ENCODE assay signal across 8 cellular contexts in the genomic region with DNA sequence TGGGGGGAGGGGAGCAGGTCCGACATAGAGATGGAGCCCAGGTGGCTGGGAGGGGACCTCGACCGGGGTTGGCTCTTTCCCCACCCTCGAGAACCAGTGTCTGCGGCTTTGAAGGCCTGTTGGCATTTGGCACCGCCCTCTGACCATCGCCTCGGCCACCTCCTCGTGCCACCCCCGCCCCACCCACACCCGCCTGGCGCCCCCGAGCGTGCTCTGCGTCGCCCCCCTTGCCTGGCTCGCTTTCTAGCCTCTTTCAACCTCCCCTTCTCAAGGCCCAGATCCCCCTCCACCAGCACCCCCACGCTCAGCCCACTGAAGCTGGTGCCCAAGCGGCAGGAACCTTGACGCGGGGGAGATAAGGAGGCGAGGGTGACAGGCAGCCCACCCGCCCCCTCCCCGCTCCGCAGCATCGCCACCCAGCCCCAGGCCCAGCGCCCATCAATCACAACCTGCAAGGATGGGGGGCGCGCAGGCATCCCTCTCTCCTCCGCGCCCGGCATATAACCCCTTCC. TPM values are rescaled to one million over a fixed set of nuclear protein-coding genes. Genes with fewer than 3 reads are reported as not detected.
DNase-seq lines count a peak whose midpoint lies in the region; ATAC-seq lines count a peak whose summit lies in the region.

No MANE protein-coding gene starts in this region.

- H3K27me3 Mint-ChIP-seq in CD8-positive, alpha-beta memory T cell, result peaks cover 0 to 3% of the 10 kb centered on the region in 2 donors
- no peaks in the 10 kb centered on the region for H3K27me3 Mint-ChIP-seq in activated naive CD8-positive, alpha-beta T cell
- H3K27me3 Mint-ChIP-seq in stimulated activated naive CD8-positive, alpha-beta T cell treated with anti-CD3 and anti-CD28 coated beads, Interleukin-15, amount 100 ng/mL, for 72 hours, result no peaks in the 10 kb centered on the region

- no peaks in the 10 kb centered on the region for H3K9me3 ChIP-seq in CD8-positive, alpha-beta memory T cell (ENCODE audit: low read length)
- no peaks in the 10 kb centered on the region for H3K9me3 ChIP-seq in iPS-15b (ENCODE audit: control insufficient read depth, insufficient read depth, low read length)

- H3K4me3 Mint-ChIP-seq in CD8-positive, alpha-beta memory T cell, result peak overlapping the region; percentile 82 to 96 (median 90)
- H3K4me3 Mint-ChIP-seq in activated naive CD8-positive, alpha-beta T cell, result peak overlapping the region; percentile 78
- peak overlapping the region; percentile 85 to 86 for H3K4me3 Mint-ChIP-seq in stimulated activated naive CD8-positive, alpha-beta T cell treated with anti-CD3 and anti-CD28 coated beads, Interleukin-15, amount 100 ng/mL, for 72 hours

- H3K27me3 ChIP-seq in CD8-positive, alpha-beta memory T cell (ENCODE audit: insufficient read depth, low read length, poor library complexity, severe bottlenecking), result no peaks in the 10 kb centered on the region
- no peaks in the 10 kb centered on the region for H3K27me3 ChIP-seq in iPS-15b (ENCODE audit: control insufficient read depth, insufficient read depth, low read length)

- peaks cover 5% of the 10 kb centered on the region for H3K36me3 ChIP-seq in CD8-positive, alpha-beta memory T cell (ENCODE audit: insufficient read depth, low read length)
- peaks cover 23% of the 10 kb centered on the region for H3K36me3 ChIP-seq in iPS-15b (ENCODE audit: control insufficient read depth, insufficient read depth, low read length)

- peak overlapping the region in 6 of 8 donors; percentile 42 to 94 (median 70) for H3K27ac Mint-ChIP-seq in CD8-positive, alpha-beta memory T cell
- no peak overlapping the region for H3K27ac Mint-ChIP-seq in activated naive CD8-positive, alpha-beta T cell
- H3K27ac Mint-ChIP-seq in stimulated activated naive CD8-positive, alpha-beta T cell treated with anti-CD3 and anti-CD28 coated beads, Interleukin-15, amount 100 ng/mL, for 72 hours, result peak overlapping the region; percentile 9 to 20

- peak overlapping the region; percentile 65 for H3K9ac ChIP-seq in iPS-15b (ENCODE audit: low read depth, low read length)

- CTCF ChIA-PET in CD8-positive, alpha-beta memory T cell (lab: Charles Lee), result interaction anchor here (1.5 to 3.2 kb wide), 2 partner anchors 12 to 32 kb away, joined by 5 to 11 read pairs; no protein-coding TSS in a partner anchor

- peaks cover 45 to 79% (median 58%) of the 10 kb centered on the region in 3 donors for H3K4me1 Mint-ChIP-seq in CD8-positive, alpha-beta memory T cell
- peaks cover 40% of the 10 kb centered on the region for H3K4me1 Mint-ChIP-seq in activated naive CD8-positive, alpha-beta T cell (ENCODE audit: low read depth)
- peaks cover 71% of the 10 kb centered on the region for H3K4me1 Mint-ChIP-seq in stimulated activated naive CD8-positive, alpha-beta T cell treated with anti-CD3 and anti-CD28 coated beads, Interleukin-15, amount 100 ng/mL, for 72 hours

- H3K4me1 ChIP-seq in CD8-positive, alpha-beta memory T cell (ENCODE audit: insufficient read depth, low read length), result peaks cover 45% of the 10 kb centered on the region
- H3K4me1 ChIP-seq in iPS-15b (ENCODE audit: control insufficient read depth, insufficient read depth, low read length), result peaks cover 17% of the 10 kb centered on the region

- POLR2A ChIA-PET in CD8-positive, alpha-beta memory T cell (lab: Charles Lee), result interaction anchor here (1.4 kb wide), 1 partner anchor 48 kb away, joined by 5 read pairs; no protein-coding TSS in a partner anchor

- peak overlapping the region; percentile 52 for H3K4me3 ChIP-seq in CD8-positive, alpha-beta memory T cell (ENCODE audit: low read length)
- peak overlapping the region; percentile 45 for H3K4me3 ChIP-seq in iPS-15b (ENCODE audit: low read depth, low read length)

- H3K9me3 Mint-ChIP-seq in CD8-positive, alpha-beta memory T cell, result peaks cover 0 to 2% (median 0%) of the 10 kb centered on the region in 5 donors
- H3K9me3 Mint-ChIP-seq in activated naive CD8-positive, alpha-beta T cell (ENCODE audit: low read depth), result no peaks in the 10 kb centered on the region
- no peaks in the 10 kb centered on the region for H3K9me3 Mint-ChIP-seq in stimulated activated naive CD8-positive, alpha-beta T cell treated with anti-CD3 and anti-CD28 coated beads, Interleukin-15, amount 100 ng/mL, for 72 hours

- peaks cover 0 to 41% (median 2%) of the 10 kb centered on the region in 3 donors for H3K36me3 Mint-ChIP-seq in CD8-positive, alpha-beta memory T cell
- peaks cover 9% of the 10 kb centered on the region for H3K36me3 Mint-ChIP-seq in activated naive CD8-positive, alpha-beta T cell

- no peak for ATAC-seq in stimulated activated naive CD8-positive, alpha-beta T cell treated with anti-CD3 and anti-CD28 coated beads, Interleukin-15, amount 100 ng/mL, for 72 hours
- ATAC-seq in HG03139 (IDR thresholded peaks at IDR 0.05; ENCODE audit: unreplicated experiment), result no peak
- no peak for ATAC-seq in GM21723 (IDR thresholded peaks at IDR 0.05; ENCODE audit: unreplicated experiment)

- DNase-seq in CD8-positive, alpha-beta memory T cell, result no peak
- DNase-seq in HT1080 (ENCODE audit: low read depth), result peak; percentile 46
- no peak for DNase-seq in stimulated activated naive CD8-positive, alpha-beta T cell treated with anti-CD3 and anti-CD28 coated beads, Interleukin-15, amount 100 ng/mL, for 72 hours
- DNase-seq in NCI-H2081 treated with DMSO at 0.1 percent for 48 hours (lab: John Stamatoyannopoulos, UW), result no peak

- peak overlapping the region; percentile 49 for H3K27ac ChIP-seq in CD8-positive, alpha-beta memory T cell (ENCODE audit: low read depth, low read length)

RNA-seq across cellular contexts. Expression of a gene that starts 0.6 kb away (rescaled TPM):
- 10 to 100 TPM; 10.6 to 12.3 TPM for total RNA-seq in CD8-positive, alpha-beta memory T cell
- polyA plus RNA-seq in CD8-positive, alpha-beta memory T cell, result 2.7 TPM
- total RNA-seq in HT1080 (2014; rRNA removed; shearing (Covaris generic)), result 5.2 and 5.9 TPM in 2 replicates
- polyA plus RNA-seq in HT1080 (2015; cell fraction: cytosol; rRNA removed), result 3.1 and 4.7 TPM in 2 replicates
- polyA plus RNA-seq in HT1080 (2015; cell fraction: nucleus; rRNA removed), result 32.7 and 34.0 TPM in 2 replicates

RNA-seq across cellular contexts. Expression of a gene that starts 3.2 kb away (rescaled TPM):
- total RNA-seq in CD8-positive, alpha-beta memory T cell, result 1,000 to 10,000 TPM; 3,043 to 3,093 TPM
- 2,939 TPM for polyA plus RNA-seq in CD8-positive, alpha-beta memory T cell
- 2,537 and 3,132 TPM in 2 replicates for total RNA-seq in HT1080 (2014; rRNA removed; shearing (Covaris generic))
- polyA plus RNA-seq in HT1080 (2015; cell fraction: cytosol; rRNA removed), result 2,968 and 3,516 TPM in 2 replicates
- polyA plus RNA-seq in HT1080 (2015; cell fraction: nucleus; rRNA removed), result 1,144 and 1,284 TPM in 2 replicates

RNA-seq across cellular contexts. Expression of a gene that starts 28.9 kb away (rescaled TPM):
- total RNA-seq in CD8-positive, alpha-beta memory T cell, result not detected
- polyA plus RNA-seq in CD8-positive, alpha-beta memory T cell, result not detected
- total RNA-seq in HT1080 (2014; rRNA removed; shearing (Covaris generic)), result not detected in 2 replicates
- 0.03 TPM in 1 of 2 replicates, not detected in the other for polyA plus RNA-seq in HT1080 (2015; cell fraction: cytosol; rRNA removed)
- polyA plus RNA-seq in HT1080 (2015; cell fraction: nucleus; rRNA removed), result 0.10 TPM in 1 of 2 replicates, not detected in the other

RNA-seq across cellular contexts. Expression of a gene that starts 30.9 kb away (rescaled TPM):
- not detected for total RNA-seq in CD8-positive, alpha-beta memory T cell
- polyA plus RNA-seq in CD8-positive, alpha-beta memory T cell, result not detected
- total RNA-seq in HT1080 (2014; rRNA removed; shearing (Covaris generic)), result not detected in 2 replicates
- polyA plus RNA-seq in HT1080 (2015; cell fraction: cytosol; rRNA removed), result not detected in 2 replicates
- polyA plus RNA-seq in HT1080 (2015; cell fraction: nucleus; rRNA removed), result not detected in 2 replicates

RNA-seq across cellular contexts. Expression of a gene that starts 45.4 kb away (rescaled TPM):
- total RNA-seq in CD8-positive, alpha-beta memory T cell, result 1 to 10 TPM; 2.5 to 2.9 TPM
- 10.3 TPM for polyA plus RNA-seq in CD8-positive, alpha-beta memory T cell
- total RNA-seq in HT1080 (2014; rRNA removed; shearing (Covaris generic)), result 0.13 TPM in 1 of 2 replicates, not detected in the other
- polyA plus RNA-seq in HT1080 (2015; cell fraction: cytosol; rRNA removed), result not detected in 2 replicates
- 1.4 TPM in 1 of 2 replicates, not detected in the other for polyA plus RNA-seq in HT1080 (2015; cell fraction: nucleus; rRNA removed)
